ENCODE assay signal across 1 cellular context in the genomic region with DNA sequence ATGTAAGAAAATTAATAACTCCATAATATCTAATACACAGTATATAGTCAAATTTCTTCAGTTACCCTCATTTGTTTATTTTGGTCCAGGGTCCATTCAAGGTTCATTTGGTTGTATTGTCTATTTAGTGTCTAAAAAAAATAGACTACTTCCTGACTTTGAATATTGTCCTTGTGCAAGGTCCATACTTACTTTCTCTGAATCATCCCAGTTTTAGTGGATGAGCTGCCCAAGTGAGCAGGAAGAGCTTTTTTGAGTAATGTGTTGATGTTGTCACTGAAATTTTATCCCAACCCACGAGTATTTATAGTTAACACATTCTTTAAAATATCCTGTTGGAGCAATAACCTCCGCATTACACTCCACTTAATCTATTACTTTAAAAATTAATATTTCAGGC.
TF ChIP-seq lines count a peak whose summit lies in the region.

No MANE protein-coding gene starts in this region.

TF ChIP-seq in HepG2, 621 proteins besides CTCF, POLR2A, EP300 and RAD21 (continued from another document and continues in another):
- TF ChIP-seq ZNF18 (CRISPR knock-in tag; IDR thresholded peaks at IDR 0.05; ENCODE audit: insufficient replicate concordance) (no peak), ELF3 (CRISPR knock-in tag; IDR thresholded peaks at IDR 0.05) (peak; percentile 39; the same call in 1 of the 2 replicates), SOX5 (CRISPR knock-in tag; IDR thresholded peaks at IDR 0.05; ENCODE audit: borderline replicate concordance) (peak; percentile 75), ETV5 (CRISPR knock-in tag; IDR thresholded peaks at IDR 0.05; ENCODE audit: borderline replicate concordance) (peak; percentile 53; the same call in 1 of the 2 replicates), SOX13 (IDR thresholded peaks at IDR 0.05) (no peak), SOX13 (CRISPR knock-in tag; conservative IDR thresholded peaks at IDR 0.05 in 1 of 2, IDR thresholded peaks at IDR 0.05 in 1 of 2) (peak in 1 of 2 experiments; percentile 41; a peak in 1 of 4 replicates), BCL6 (CRISPR knock-in tag; IDR thresholded peaks at IDR 0.05) (0 out of 2 replicates have a peak, but pooled peaks have one; percentile 13), ARID5B (CRISPR knock-in tag; IDR thresholded peaks at IDR 0.05) (0 out of 2 replicates have a peak, but pooled peaks have one; percentile 11), ZNF292 (CRISPR knock-in tag; IDR thresholded peaks at IDR 0.05; ENCODE audit: borderline replicate concordance, low read depth) (no peak), PAXIP1 (CRISPR knock-in tag; conservative IDR thresholded peaks at IDR 0.05) (0 out of 2 replicates have a peak, but pooled peaks have one; percentile 31), HNF4A (CRISPR knock-in tag; IDR thresholded peaks at IDR 0.05) (0 out of 2 replicates have a peak, but pooled peaks have one; percentile 24), NCOA1 (CRISPR knock-in tag; IDR thresholded peaks at IDR 0.05) (no peak), ZBTB3 (CRISPR knock-in tag; IDR thresholded peaks at IDR 0.05; ENCODE audit: borderline replicate concordance, low read depth) (no peak), ZNF792 (CRISPR knock-in tag; IDR thresholded peaks at IDR 0.05) (no peak), ZNF567 (CRISPR knock-in tag; IDR thresholded peaks at IDR 0.05; ENCODE audit: borderline replicate concordance) (no peak)
- TF ChIP-seq, protein P1, sequence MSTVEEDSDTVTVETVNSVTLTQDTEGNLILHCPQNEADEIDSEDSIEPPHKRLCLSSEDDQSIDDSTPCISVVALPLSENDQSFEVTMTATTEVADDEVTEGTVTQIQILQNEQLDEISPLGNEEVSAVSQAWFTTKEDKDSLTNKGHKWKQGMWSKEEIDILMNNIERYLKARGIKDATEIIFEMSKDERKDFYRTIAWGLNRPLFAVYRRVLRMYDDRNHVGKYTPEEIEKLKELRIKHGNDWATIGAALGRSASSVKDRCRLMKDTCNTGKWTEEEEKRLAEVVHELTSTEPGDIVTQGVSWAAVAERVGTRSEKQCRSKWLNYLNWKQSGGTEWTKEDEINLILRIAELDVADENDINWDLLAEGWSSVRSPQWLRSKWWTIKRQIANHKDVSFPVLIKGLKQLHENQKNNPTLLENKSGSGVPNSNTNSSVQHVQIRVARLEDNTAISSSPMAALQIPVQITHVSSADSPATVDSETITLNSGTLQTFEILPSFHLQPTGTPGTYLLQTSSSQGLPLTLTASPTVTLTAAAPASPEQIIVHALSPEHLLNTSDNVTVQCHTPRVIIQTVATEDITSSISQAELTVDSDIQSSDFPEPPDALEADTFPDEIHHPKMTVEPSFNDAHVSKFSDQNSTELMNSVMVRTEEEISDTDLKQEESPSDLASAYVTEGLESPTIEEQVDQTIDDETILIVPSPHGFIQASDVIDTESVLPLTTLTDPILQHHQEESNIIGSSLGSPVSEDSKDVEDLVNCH (CRISPR knock-in tag; IDR thresholded peaks at IDR 0.05), result no peak
- TF ChIP-seq, protein P2, sequence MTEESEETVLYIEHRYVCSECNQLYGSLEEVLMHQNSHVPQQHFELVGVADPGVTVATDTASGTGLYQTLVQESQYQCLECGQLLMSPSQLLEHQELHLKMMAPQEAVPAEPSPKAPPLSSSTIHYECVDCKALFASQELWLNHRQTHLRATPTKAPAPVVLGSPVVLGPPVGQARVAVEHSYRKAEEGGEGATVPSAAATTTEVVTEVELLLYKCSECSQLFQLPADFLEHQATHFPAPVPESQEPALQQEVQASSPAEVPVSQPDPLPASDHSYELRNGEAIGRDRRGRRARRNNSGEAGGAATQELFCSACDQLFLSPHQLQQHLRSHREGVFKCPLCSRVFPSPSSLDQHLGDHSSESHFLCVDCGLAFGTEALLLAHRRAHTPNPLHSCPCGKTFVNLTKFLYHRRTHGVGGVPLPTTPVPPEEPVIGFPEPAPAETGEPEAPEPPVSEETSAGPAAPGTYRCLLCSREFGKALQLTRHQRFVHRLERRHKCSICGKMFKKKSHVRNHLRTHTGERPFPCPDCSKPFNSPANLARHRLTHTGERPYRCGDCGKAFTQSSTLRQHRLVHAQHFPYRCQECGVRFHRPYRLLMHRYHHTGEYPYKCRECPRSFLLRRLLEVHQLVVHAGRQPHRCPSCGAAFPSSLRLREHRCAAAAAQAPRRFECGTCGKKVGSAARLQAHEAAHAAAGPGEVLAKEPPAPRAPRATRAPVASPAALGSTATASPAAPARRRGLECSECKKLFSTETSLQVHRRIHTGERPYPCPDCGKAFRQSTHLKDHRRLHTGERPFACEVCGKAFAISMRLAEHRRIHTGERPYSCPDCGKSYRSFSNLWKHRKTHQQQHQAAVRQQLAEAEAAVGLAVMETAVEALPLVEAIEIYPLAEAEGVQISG (CRISPR knock-in tag; IDR thresholded peaks at IDR 0.05), result no peak
- TF ChIP-seq, protein P3, sequence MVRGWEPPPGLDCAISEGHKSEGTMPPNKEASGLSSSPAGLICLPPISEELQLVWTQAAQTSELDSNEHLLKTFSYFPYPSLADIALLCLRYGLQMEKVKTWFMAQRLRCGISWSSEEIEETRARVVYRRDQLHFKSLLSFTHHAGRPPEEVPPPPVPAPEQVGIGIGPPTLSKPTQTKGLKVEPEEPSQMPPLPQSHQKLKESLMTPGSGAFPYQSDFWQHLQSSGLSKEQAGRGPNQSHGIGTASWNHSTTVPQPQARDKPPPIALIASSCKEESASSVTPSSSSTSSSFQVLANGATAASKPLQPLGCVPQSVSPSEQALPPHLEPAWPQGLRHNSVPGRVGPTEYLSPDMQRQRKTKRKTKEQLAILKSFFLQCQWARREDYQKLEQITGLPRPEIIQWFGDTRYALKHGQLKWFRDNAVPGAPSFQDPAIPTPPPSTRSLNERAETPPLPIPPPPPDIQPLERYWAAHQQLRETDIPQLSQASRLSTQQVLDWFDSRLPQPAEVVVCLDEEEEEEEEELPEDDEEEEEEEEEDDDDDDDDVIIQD (CRISPR knock-in tag; IDR thresholded peaks at IDR 0.05; ENCODE audit: low read depth), result peak; percentile 32; the same call in 1 of the 2 replicates
- TF ChIP-seq, protein P4, sequence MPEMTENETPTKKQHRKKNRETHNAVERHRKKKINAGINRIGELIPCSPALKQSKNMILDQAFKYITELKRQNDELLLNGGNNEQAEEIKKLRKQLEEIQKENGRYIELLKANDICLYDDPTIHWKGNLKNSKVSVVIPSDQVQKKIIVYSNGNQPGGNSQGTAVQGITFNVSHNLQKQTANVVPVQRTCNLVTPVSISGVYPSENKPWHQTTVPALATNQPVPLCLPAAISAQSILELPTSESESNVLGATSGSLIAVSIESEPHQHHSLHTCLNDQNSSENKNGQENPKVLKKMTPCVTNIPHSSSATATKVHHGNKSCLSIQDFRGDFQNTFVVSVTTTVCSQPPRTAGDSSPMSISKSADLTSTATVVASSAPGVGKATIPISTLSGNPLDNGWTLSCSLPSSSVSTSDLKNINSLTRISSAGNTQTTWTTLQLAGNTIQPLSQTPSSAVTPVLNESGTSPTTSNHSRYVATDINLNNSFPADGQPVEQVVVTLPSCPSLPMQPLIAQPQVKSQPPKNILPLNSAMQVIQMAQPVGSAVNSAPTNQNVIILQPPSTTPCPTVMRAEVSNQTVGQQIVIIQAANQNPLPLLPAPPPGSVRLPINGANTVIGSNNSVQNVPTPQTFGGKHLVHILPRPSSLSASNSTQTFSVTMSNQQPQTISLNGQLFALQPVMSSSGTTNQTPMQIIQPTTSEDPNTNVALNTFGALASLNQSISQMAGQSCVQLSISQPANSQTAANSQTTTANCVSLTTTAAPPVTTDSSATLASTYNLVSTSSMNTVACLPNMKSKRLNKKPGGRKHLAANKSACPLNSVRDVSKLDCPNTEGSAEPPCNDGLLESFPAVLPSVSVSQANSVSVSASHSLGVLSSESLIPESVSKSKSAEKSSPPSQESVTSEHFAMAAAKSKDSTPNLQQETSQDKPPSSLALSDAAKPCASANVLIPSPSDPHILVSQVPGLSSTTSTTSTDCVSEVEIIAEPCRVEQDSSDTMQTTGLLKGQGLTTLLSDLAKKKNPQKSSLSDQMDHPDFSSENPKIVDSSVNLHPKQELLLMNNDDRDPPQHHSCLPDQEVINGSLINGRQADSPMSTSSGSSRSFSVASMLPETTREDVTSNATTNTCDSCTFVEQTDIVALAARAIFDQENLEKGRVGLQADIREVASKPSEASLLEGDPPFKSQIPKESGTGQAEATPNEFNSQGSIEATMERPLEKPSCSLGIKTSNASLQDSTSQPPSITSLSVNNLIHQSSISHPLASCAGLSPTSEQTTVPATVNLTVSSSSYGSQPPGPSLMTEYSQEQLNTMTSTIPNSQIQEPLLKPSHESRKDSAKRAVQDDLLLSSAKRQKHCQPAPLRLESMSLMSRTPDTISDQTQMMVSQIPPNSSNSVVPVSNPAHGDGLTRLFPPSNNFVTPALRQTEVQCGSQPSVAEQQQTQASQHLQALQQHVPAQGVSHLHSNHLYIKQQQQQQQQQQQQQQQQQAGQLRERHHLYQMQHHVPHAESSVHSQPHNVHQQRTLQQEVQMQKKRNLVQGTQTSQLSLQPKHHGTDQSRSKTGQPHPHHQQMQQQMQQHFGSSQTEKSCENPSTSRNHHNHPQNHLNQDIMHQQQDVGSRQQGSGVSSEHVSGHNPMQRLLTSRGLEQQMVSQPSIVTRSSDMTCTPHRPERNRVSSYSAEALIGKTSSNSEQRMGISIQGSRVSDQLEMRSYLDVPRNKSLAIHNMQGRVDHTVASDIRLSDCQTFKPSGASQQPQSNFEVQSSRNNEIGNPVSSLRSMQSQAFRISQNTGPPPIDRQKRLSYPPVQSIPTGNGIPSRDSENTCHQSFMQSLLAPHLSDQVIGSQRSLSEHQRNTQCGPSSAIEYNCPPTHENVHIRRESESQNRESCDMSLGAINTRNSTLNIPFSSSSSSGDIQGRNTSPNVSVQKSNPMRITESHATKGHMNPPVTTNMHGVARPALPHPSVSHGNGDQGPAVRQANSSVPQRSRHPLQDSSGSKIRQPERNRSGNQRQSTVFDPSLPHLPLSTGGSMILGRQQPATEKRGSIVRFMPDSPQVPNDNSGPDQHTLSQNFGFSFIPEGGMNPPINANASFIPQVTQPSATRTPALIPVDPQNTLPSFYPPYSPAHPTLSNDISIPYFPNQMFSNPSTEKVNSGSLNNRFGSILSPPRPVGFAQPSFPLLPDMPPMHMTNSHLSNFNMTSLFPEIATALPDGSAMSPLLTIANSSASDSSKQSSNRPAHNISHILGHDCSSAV (CRISPR knock-in tag; IDR thresholded peaks at IDR 0.05; ENCODE audit: borderline replicate concordance), result no peak
